In the genomic region with DNA sequence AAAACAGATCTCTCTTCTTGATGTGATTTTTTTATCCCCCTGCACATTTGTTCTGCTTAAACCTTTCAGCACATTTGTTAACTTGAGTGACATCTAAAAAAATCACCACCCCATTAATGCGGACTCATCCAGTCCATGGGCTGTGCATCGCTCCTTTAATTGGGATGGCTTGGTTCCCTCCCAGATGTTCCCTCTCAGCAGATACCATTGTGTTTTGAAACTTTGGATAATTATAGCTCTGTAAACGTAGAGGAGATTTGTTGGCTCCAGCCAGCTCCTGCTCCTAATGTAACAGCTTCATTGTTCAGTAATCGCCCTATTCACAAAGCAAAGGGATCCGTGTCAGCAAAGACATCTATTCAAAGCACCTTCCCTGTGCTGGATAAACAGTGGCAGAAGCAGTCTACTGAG, we compare ENCODE assay signal across 13 cellular contexts.
DNase-seq lines count a peak whose midpoint lies in the region; ATAC-seq and TF ChIP-seq lines count a peak whose summit lies in the region.
"Had no signal": no experiment of that assay in that cellular context is flagged by ENCODE, and none has a peak within 500 bp of the region (broad histone marks: within the 10 kb centered on the region; RNA-seq: fewer than 3 reads in every experiment).

No MANE protein-coding gene starts in this region.

- no peaks in the 10 kb centered on the region for H3K9me3 Mint-ChIP-seq in CD4-positive, alpha-beta T cell
- H3K9me3 Mint-ChIP-seq: activated naive CD4-positive, alpha-beta T cell treated with anti-CD3 and anti-CD28 coated beads for 36 hours had no signal

- H3K27ac ChIP-seq in osteoblast (ENCODE audit: low read depth, low read length) = no peak overlapping the region
- H3K27ac ChIP-seq in CD4-positive, alpha-beta T cell (ENCODE audit: low read depth, low read length) = no peak overlapping the region

- DNase-seq in DMS 273 (lab: John Stamatoyannopoulos, UW; ENCODE audit: unreplicated experiment) (peak; percentile 56), NCI-H2107 (lab: John Stamatoyannopoulos, UW) (peak; percentile 28), fibroblast of mammary gland (ENCODE audit: low read depth) (peak; percentile 44), osteoblast (ENCODE audit: insufficient read length, low spot score, missing footprints) (no peak), AML-193 (lab: John Stamatoyannopoulos, UW) (no peak), NK-92 (lab: John Stamatoyannopoulos, UW; ENCODE audit: unreplicated experiment) (no peak)
- DNase-seq in CD4-positive, alpha-beta T cell = no peak
- DNase-seq: activated naive CD4-positive, alpha-beta T cell treated with anti-CD3 and anti-CD28 coated beads for 36 hours; kidney; PC-3; spleen had no signal

- H3K27ac Mint-ChIP-seq in CD4-positive, alpha-beta T cell = no peak overlapping the region
- H3K27ac Mint-ChIP-seq: activated naive CD4-positive, alpha-beta T cell treated with anti-CD3 and anti-CD28 coated beads for 36 hours had no signal

- no peaks in the 10 kb centered on the region for H3K27me3 Mint-ChIP-seq in CD4-positive, alpha-beta T cell

- H3K36me3 Mint-ChIP-seq in CD4-positive, alpha-beta T cell (ENCODE audit: low read depth) = no peaks in the 10 kb centered on the region

- no peaks in the 10 kb centered on the region for H3K27me3 ChIP-seq in osteoblast (ENCODE audit: insufficient read depth, low read length)
- no peaks in the 10 kb centered on the region for H3K27me3 ChIP-seq in CD4-positive, alpha-beta T cell (ENCODE audit: control insufficient read depth, insufficient read depth, low read length)
- H3K27me3 ChIP-seq: spleen had no signal

- H4K20me1 ChIP-seq in osteoblast (ENCODE audit: insufficient read depth, low read length) = no peaks in the 10 kb centered on the region

- peak overlapping the region; percentile 60 for H3K4me2 ChIP-seq in osteoblast (ENCODE audit: insufficient read depth, low read length)

- H2AFZ ChIP-seq in osteoblast (ENCODE audit: low read length) = no peak overlapping the region

- H3K36me3 ChIP-seq in osteoblast (ENCODE audit: insufficient read depth, low read length) = no peaks in the 10 kb centered on the region
- H3K36me3 ChIP-seq: spleen had no signal

- H3K4me1 ChIP-seq in osteoblast (ENCODE audit: insufficient read depth, low read length) = peaks cover 5% of the 10 kb centered on the region

- CTCF ChIA-PET in CD4-positive, alpha-beta T cell (lab: Charles Lee) = no interaction called here

- no peak for ATAC-seq in GM19328 (IDR thresholded peaks at IDR 0.05; ENCODE audit: unreplicated experiment)
- no peak for ATAC-seq in CD4-positive, alpha-beta T cell (ENCODE audit: poor library complexity)
- ATAC-seq: HCT116, PC-3 had no signal

- H3K4me1 Mint-ChIP-seq in CD4-positive, alpha-beta T cell (ENCODE audit: low read depth) = peaks cover 10% of the 10 kb centered on the region

- no peak for TF ChIP-seq CTCF in fibroblast of mammary gland (conservative IDR thresholded peaks at IDR 0.05; ENCODE audit: control insufficient read depth, insufficient read depth, low read depth, low read length)
- TF ChIP-seq CTCF in osteoblast (IDR thresholded peaks at IDR 0.05; ENCODE audit: extremely low read depth, low read depth, low read length) = no peak
- no peak for TF ChIP-seq CTCF in CD4-positive, alpha-beta T cell (IDR thresholded peaks at IDR 0.05)

- no peaks in the 10 kb centered on the region for H3K79me2 ChIP-seq in osteoblast (ENCODE audit: insufficient read depth, low read length)

- H3K4me3 ChIP-seq in fibroblast of mammary gland (ENCODE audit: control insufficient read depth, low read depth, low read length) (no peak overlapping the region), osteoblast (ENCODE audit: insufficient read depth, low read length) (no peak overlapping the region)
- H3K4me3 ChIP-seq: spleen had no signal

- POLR2A ChIA-PET in CD4-positive, alpha-beta T cell (lab: Charles Lee) = no interaction called here

- no peak overlapping the region for H3K4me3 Mint-ChIP-seq in CD4-positive, alpha-beta T cell
- H3K4me3 Mint-ChIP-seq: activated naive CD4-positive, alpha-beta T cell treated with anti-CD3 and anti-CD28 coated beads for 36 hours had no signal

- intact Hi-C loops in CD4-positive, alpha-beta T cell (cut with DNase I, micrococcal nuclease) = no loop called here

- H3K9me3 ChIP-seq in osteoblast (ENCODE audit: low read depth, low read length) = peaks cover 5% of the 10 kb centered on the region
- no peaks in the 10 kb centered on the region for H3K9me3 ChIP-seq in CD4-positive, alpha-beta T cell (ENCODE audit: control insufficient read depth, low read length)
- H3K9me3 ChIP-seq: spleen had no signal

Comparison
In these comparisons a context has a peak if more than half of its experiments do, and no peak if none do; other contexts are left out.
1. DNase-seq: peak in DMS 273 (single experiment), NCI-H2107 (single experiment) and fibroblast of mammary gland (single experiment); none in osteoblast (single experiment), AML-193 (0 of 2), NK-92 (single experiment) and CD4-positive, alpha-beta T cell (0 of 10).